Comparison of ENCODE assay signal across 12 cellular contexts in genomic region chrX:53116101-53116500, GRCh38. TPM values are rescaled to one million over a fixed set of nuclear protein-coding genes. Genes with fewer than 3 reads are reported as not detected.
DNase-seq lines count a peak whose midpoint lies in the region; ATAC-seq, FAIRE-seq and TF ChIP-seq lines count a peak whose summit lies in the region.
"Had no signal": no experiment of that assay in that cellular context is flagged by ENCODE, and none has a peak within 500 bp of the region (broad histone marks: within the 10 kb centered on the region; RNA-seq: fewer than 3 reads in every experiment).

No MANE protein-coding gene starts in this region.

- H3K23me2 ChIP-seq in H1 (ENCODE audit: low read depth, low read length): no peaks in the 10 kb centered on the region

- no peak overlapping the region for H3K27ac Mint-ChIP-seq in MCF 10A (ENCODE audit: low read depth, unreplicated experiment)

- 100% methylated on average over 1 of the region's 3 CpGs; no CpG with 5 or more reads in 1 of the 2 experiments for whole genome bisulfite sequencing in H1 (ENCODE audit: extremely low coverage in 1 of 2, insufficient coverage in 1 of 2, insufficient read length in 1 of 2, insufficient replicate concordance in 2 of 2, low coverage in 1 of 2, low lambda C conversion rate in 2 of 2, missing lambda C conversion rate in 1 of 2), 2 experiments

- no peak for TF ChIP-seq RAD21 in H1 (IDR thresholded peaks at IDR 0.05 in 1 of 2, conservative IDR thresholded peaks at IDR 0.05 in 1 of 2; ENCODE audit: low read depth in 2 of 2, low read length in 2 of 2)

- peak overlapping the region in 1 of 3 donors; percentile 4 for H3K4me3 ChIP-seq in breast epithelium
- no peak overlapping the region for H3K4me3 ChIP-seq in H1 (ENCODE audit: extremely low read depth in 1 of 4, insufficient read depth in 2 of 4, low read depth in 3 of 4, low read length in 4 of 4)
- H3K4me3 ChIP-seq in mucosa of descending colon: no peak overlapping the region
- H3K4me3 ChIP-seq in uterus: peak overlapping the region in 1 of 2 donors; percentile 1
- H3K4me3 ChIP-seq: pancreas had no signal

- H3K4me2 ChIP-seq in H1 (ENCODE audit: insufficient read depth in 1 of 2, low read depth in 2 of 2, low read length in 2 of 2): no peak overlapping the region

- H3K79me2 ChIP-seq in H1 (ENCODE audit: control insufficient read depth in 1 of 2, insufficient read depth in 2 of 2, low read length in 2 of 2): no peaks in the 10 kb centered on the region

- TF ChIP-seq CTCF in breast epithelium (IDR thresholded peaks at IDR 0.05) (no peak), MCF 10A (IDR thresholded peaks at IDR 0.05; ENCODE audit: unreplicated experiment) (no peak), H1 (IDR thresholded peaks at IDR 0.05; ENCODE audit: control extremely low read depth in 1 of 3, insufficient read depth in 1 of 3, low read depth in 1 of 3, low read length in 3 of 3) (no peak), mucosa of descending colon (IDR thresholded peaks at IDR 0.05) (no peak), uterus (IDR thresholded peaks at IDR 0.05) (no peak)

- H2BK5ac ChIP-seq in H1 (ENCODE audit: low read depth, low read length): no peak overlapping the region

- no peak overlapping the region for H3K14ac ChIP-seq in H1 (ENCODE audit: insufficient read length)

- no peaks in the 10 kb centered on the region for H3K9me3 Mint-ChIP-seq in MCF 10A (ENCODE audit: unreplicated experiment)

- H3K4me1 Mint-ChIP-seq in MCF 10A (ENCODE audit: insufficient read depth, unreplicated experiment): no peaks in the 10 kb centered on the region

- no peak for TF ChIP-seq EP300 in H1 (IDR thresholded peaks at IDR 0.05; ENCODE audit: borderline replicate concordance in 1 of 2, low read depth in 2 of 2, low read length in 2 of 2)

- H3K36me3 ChIP-seq in breast epithelium (no peaks in the 10 kb centered on the region), H1 (ENCODE audit: control insufficient read depth in 2 of 4, insufficient read depth in 4 of 4, low read length in 3 of 4) (no peaks in the 10 kb centered on the region), mucosa of descending colon (ENCODE audit: low read depth) (no peaks in the 10 kb centered on the region), uterus (no peaks in the 10 kb centered on the region)
- H3K36me3 ChIP-seq: pancreas had no signal

- H4K8ac ChIP-seq in H1 (ENCODE audit: extremely low read depth, insufficient read depth, low read length): no peak overlapping the region

- no peak overlapping the region for H2BK15ac ChIP-seq in H1 (ENCODE audit: low read length)

- BruUV-seq in MCF 10A (replicated peaks; lab: Mats Ljungman, UMichigan): no TSS peak

- peak; percentile 87 for ATAC-seq in mucosa of descending colon

- peak overlapping the region; percentile 12 to 62 for H3K27ac ChIP-seq in breast epithelium
- no peak overlapping the region for H3K27ac ChIP-seq in H1 (ENCODE audit: low read depth, low read length)
- peak overlapping the region; percentile 43 to 59 for H3K27ac ChIP-seq in uterus
- H3K27ac ChIP-seq: pancreas had no signal

- H2BK120ac ChIP-seq in H1 (replicated peaks; ENCODE audit: low read depth, low read length): no peak overlapping the region

- peak; percentile 36 for FAIRE-seq in H1 (lab: Jason Lieb, UNC)
- FAIRE-seq: bronchial epithelial cell, HTR-8/SVneo had no signal

- CTCF ChIA-PET in MCF 10A (lab: Yijun Ruan, JAX) (no interaction called here), H1 (lab: Charles Lee; ENCODE audit: partially characterized antibody) (no interaction called here)

- no peak overlapping the region for H2BK12ac ChIP-seq in H1 (ENCODE audit: low read depth, low read length)

- intact Hi-C loops in breast epithelium (cut with DNase I; ENCODE audit: low total_unique reads) (no loop called here), MCF 10A (cut with micrococcal nuclease) (no loop called here), mucosa of descending colon (cut with DNase I, micrococcal nuclease) (no loop called here), uterus (cut with DNase I; ENCODE audit: low total_unique reads) (no loop called here)

- POLR2A ChIA-PET in MCF 10A (lab: Yijun Ruan, JAX): no interaction called here
- POLR2A ChIA-PET in H1 (lab: Charles Lee; ENCODE audit: partially characterized antibody): no interaction called here

- no peak overlapping the region for H4K5ac ChIP-seq in H1 (ENCODE audit: insufficient read length, low read depth, low read length)

- H2BK20ac ChIP-seq in H1 (ENCODE audit: low read length): no peak overlapping the region

- H2AFZ ChIP-seq in H1 (ENCODE audit: low read length): no peak overlapping the region

- no peak overlapping the region for H3K9ac ChIP-seq in H1 (replicated peaks in 1 of 4; ENCODE audit: extremely low read depth in 1 of 4, low read depth in 3 of 4, low read length in 3 of 4)

- H3K27me3 ChIP-seq in breast epithelium (peaks cover 0 to 27% of the 10 kb centered on the region in 2 donors), H1 (replicated peaks in 1 of 4; ENCODE audit: control insufficient read depth in 3 of 4, extremely low read depth in 1 of 4, insufficient read depth in 3 of 4, low read length in 3 of 4) (no peaks in the 10 kb centered on the region), uterus (no peaks in the 10 kb centered on the region)
- H3K27me3 ChIP-seq: pancreas had no signal

- H3K36me3 Mint-ChIP-seq in MCF 10A (ENCODE audit: insufficient read depth, unreplicated experiment): peaks cover 19% of the 10 kb centered on the region

- TF ChIP-seq POLR2A in breast epithelium (IDR thresholded peaks at IDR 0.05) (no peak), H1 (IDR thresholded peaks at IDR 0.05; ENCODE audit: control extremely low read depth in 1 of 2, low read depth in 2 of 2, low read length in 2 of 2) (no peak), uterus (IDR thresholded peaks at IDR 0.05) (no peak)

- H3K27me3 Mint-ChIP-seq in MCF 10A (ENCODE audit: insufficient read depth, unreplicated experiment): peaks cover 67% of the 10 kb centered on the region

- no peak overlapping the region for H4K91ac ChIP-seq in H1 (replicated peaks; ENCODE audit: insufficient read length, low read length)

- DNase-seq in breast epithelium (ENCODE audit: low spot score in 2 of 2): no peak
- no peak for DNase-seq in MCF 10A (ENCODE audit: unreplicated experiment)
- no peak for DNase-seq in H1 (ENCODE audit: low read depth in 1 of 2, low spot score in 2 of 2)
- DNase-seq in mucosa of descending colon: peak in 1 of 3 donors; percentile 25
- DNase-seq in uterus: no peak
- no peak for DNase-seq in KBM-7
- no peak for DNase-seq in activated naive CD4-positive, alpha-beta T cell treated with Interleukin-2 at 50 U/mL for 16 hours
- DNase-seq in NCI-H1930 (lab: John Stamatoyannopoulos, UW): no peak
- DNase-seq: pancreas, SW 1271 had no signal

- no peaks in the 10 kb centered on the region for H4K20me1 ChIP-seq in H1 (replicated peaks in 1 of 2; ENCODE audit: control insufficient read depth in 1 of 2, insufficient read depth in 2 of 2, low read length in 2 of 2)

- in situ Hi-C loops in KBM-7 (cut with MboI; ENCODE audit: low pct_unique_long_range_greater_than_20kb, low sequenced_read_pairs): no loop called here

- H3K18ac ChIP-seq in H1 (ENCODE audit: extremely low read depth, low read length): no peak overlapping the region

- no peaks in the 10 kb centered on the region; the same call in 1 of the 2 replicates for H3K79me1 ChIP-seq in H1 (ENCODE audit: low read depth, low read length)

- H3K9me3 ChIP-seq in breast epithelium (no peaks in the 10 kb centered on the region), H1 (ENCODE audit: insufficient read depth in 2 of 2, low read depth in 1 of 2, low read length in 1 of 2) (no peaks in the 10 kb centered on the region), mucosa of descending colon (no peaks in the 10 kb centered on the region), uterus (no peaks in the 10 kb centered on the region)
- H3K9me3 ChIP-seq: pancreas had no signal

- no peak overlapping the region for H3K4me3 Mint-ChIP-seq in MCF 10A (ENCODE audit: unreplicated experiment)

- H3K4me1 ChIP-seq in breast epithelium (no peaks in the 10 kb centered on the region), H1 (replicated peaks in 1 of 4; ENCODE audit: control insufficient read depth in 3 of 4, insufficient read depth in 4 of 4, low read length in 3 of 4) (0 out of 7 replicates have a peak, but pooled peaks cover 0 to 2% (median 0%) of the 10 kb centered on the region in 4 experiments), mucosa of descending colon (ENCODE audit: low read depth) (no peaks in the 10 kb centered on the region), uterus (no peaks in the 10 kb centered on the region)
- H3K4me1 ChIP-seq: pancreas had no signal

- H2AK5ac ChIP-seq in H1 (ENCODE audit: low read depth, low read length): no peak overlapping the region

- H3K23ac ChIP-seq in H1 (ENCODE audit: insufficient read length): no peak overlapping the region

- no peak overlapping the region for H3K56ac ChIP-seq in H1 (replicated peaks; ENCODE audit: insufficient read length, low read depth, low read length)

- no peak overlapping the region for H3K4ac ChIP-seq in H1 (replicated peaks; ENCODE audit: insufficient read length, low read depth, low read length)

RNA-seq across cellular contexts. Expression of gene KANTR, which starts 22.2 kb away (rescaled TPM):
- total RNA-seq in breast epithelium (10 to 100 TPM; 16.8 to 30.7 (median 29.8) TPM), MCF 10A (2022) (3.4 and 6.3 TPM in 2 replicates), mucosa of descending colon (10 to 100 TPM; 10.5 to 18.5 (median 15.7) TPM), uterus (10 to 100 TPM; 22.6 to 71.7 (median 33.6) TPM)
- total RNA-seq in H1 (2021; fragmentation: NEBNext Ultra II Directional; extraction: Animal tissue kit (Norgen Biotek cat#: 25700)): 7.5 and 9.5 TPM in 2 replicates
- 5.9 and 7.7 TPM in 2 replicates for polyA plus RNA-seq in H1 (2011; rRNA removed)
- polyA plus RNA-seq in H1 (2011; cell fraction: cytosol; rRNA removed): 5.2 TPM
- 40.0 TPM for polyA plus RNA-seq in H1 (2011; cell fraction: nucleus; rRNA removed)
- 3.5 to 6.6 TPM (median 4.6 TPM) in 4 replicates for polyA plus RNA-seq in H1 (2012, experiment 1 of 2)
- 0.47 TPM for polyA plus RNA-seq in H1 (2012, experiment 2 of 2)
- polyA plus RNA-seq in H1 (2013, experiment 1 of 2): 5.5 TPM
- polyA plus RNA-seq in H1 (2013, experiment 2 of 2): 3.5 TPM
- 66.2 and 69.4 TPM in 2 replicates for polyA minus RNA-seq in H1 (2011; rRNA and poly(A)+ RNA removed)
- 15.3 TPM for polyA minus RNA-seq in H1 (2011; cell fraction: cytosol; rRNA and poly(A)+ RNA removed)
- 96.4 TPM for polyA minus RNA-seq in H1 (2011; cell fraction: nucleus; rRNA and poly(A)+ RNA removed)

RNA-seq across cellular contexts. Expression of gene TSPYL2, which starts 33.9 kb away (rescaled TPM):
- total RNA-seq in breast epithelium (10 to 100 TPM; 63.4 to 82.7 (median 76.4) TPM), MCF 10A (2022) (39.3 and 41.6 TPM in 2 replicates), mucosa of descending colon (10 to 100 TPM in 2 of 3 donors, 1 to 10 TPM in 1; 6.7 to 78.7 (median 10.4) TPM), uterus (100 to 1,000 TPM in 1 of 4 donors, 10 to 100 TPM in 3; 19.5 to 152 (median 30.7) TPM)
- 13.7 and 14.0 TPM in 2 replicates for total RNA-seq in H1 (2021; fragmentation: NEBNext Ultra II Directional; extraction: Animal tissue kit (Norgen Biotek cat#: 25700))
- polyA plus RNA-seq in H1 (2011; rRNA removed): 13.4 and 13.7 TPM in 2 replicates
- polyA plus RNA-seq in H1 (2011; cell fraction: cytosol; rRNA removed): 17.8 TPM
- polyA plus RNA-seq in H1 (2011; cell fraction: nucleus; rRNA removed): 30.1 TPM
- polyA plus RNA-seq in H1 (2012, experiment 1 of 2): 21.1 to 25.6 TPM (median 24.1 TPM) in 4 replicates
- polyA plus RNA-seq in H1 (2012, experiment 2 of 2): 5.4 TPM
- polyA plus RNA-seq in H1 (2013, experiment 1 of 2): 16.7 TPM
- 15.2 TPM for polyA plus RNA-seq in H1 (2013, experiment 2 of 2)
- polyA minus RNA-seq in H1 (2011; rRNA and poly(A)+ RNA removed): 7.3 and 9.6 TPM in 2 replicates
- polyA minus RNA-seq in H1 (2011; cell fraction: cytosol; rRNA and poly(A)+ RNA removed): 9.6 TPM
- polyA minus RNA-seq in H1 (2011; cell fraction: nucleus; rRNA and poly(A)+ RNA removed): 10.6 TPM
